2 cellular contexts compared by ENCODE assay signal in the genomic region with DNA sequence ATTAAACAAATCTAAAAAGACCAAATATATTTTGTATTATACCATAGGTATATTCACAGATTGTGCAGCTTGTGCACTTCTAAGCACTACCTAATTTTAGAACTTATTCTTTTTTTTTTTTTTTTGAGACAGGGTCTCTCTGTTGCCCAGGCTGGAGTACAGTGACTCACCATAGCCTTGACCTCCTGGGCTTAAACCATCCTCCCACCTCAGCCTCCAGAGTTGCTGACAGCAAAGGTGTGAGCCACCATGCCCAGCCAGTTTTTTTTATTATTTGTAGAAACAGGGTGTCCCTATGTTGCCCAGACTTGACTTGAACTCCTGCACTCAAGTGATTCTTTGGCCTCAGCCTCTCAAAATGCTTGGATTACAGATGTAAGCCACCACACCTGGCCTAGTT.
TF ChIP-seq lines count a peak whose summit lies in the region.

No MANE protein-coding gene starts in this region.

TF ChIP-seq in HepG2, 621 proteins besides CTCF, POLR2A, EP300 and RAD21:
- TF ChIP-seq ZFY (CRISPR knock-in tag; IDR thresholded peaks at IDR 0.05) (no peak), TGIF2 (CRISPR knock-in tag; IDR thresholded peaks at IDR 0.05) (no peak), ZNF770 (CRISPR knock-in tag; IDR thresholded peaks at IDR 0.05) (peak; percentile 90), FOSL2 (CRISPR knock-in tag; IDR thresholded peaks at IDR 0.05) (peak; percentile 66)

TF ChIP-seq in WTC11, 78 proteins besides CTCF, POLR2A, EP300 and RAD21:
- no peak for TF ChIP-seq ZNF317 (CRISPR knock-in tag; IDR thresholded peaks at IDR 0.05; ENCODE audit: borderline replicate concordance, low read depth)
- TF ChIP-seq ZBTB21 (CRISPR knock-in tag; IDR thresholded peaks at IDR 0.05; ENCODE audit: borderline replicate concordance) = no peak
- TF ChIP-seq ETV6 (CRISPR knock-in tag; IDR thresholded peaks at IDR 0.05) = no peak
- TF ChIP-seq CBFB (CRISPR knock-in tag; IDR thresholded peaks at IDR 0.05; ENCODE audit: low read depth) = no peak
- no peak for TF ChIP-seq ZNF219 (CRISPR knock-in tag; IDR thresholded peaks at IDR 0.05; ENCODE audit: borderline replicate concordance)
